ENCODE assay signal across 1 cellular context in the genomic region with DNA sequence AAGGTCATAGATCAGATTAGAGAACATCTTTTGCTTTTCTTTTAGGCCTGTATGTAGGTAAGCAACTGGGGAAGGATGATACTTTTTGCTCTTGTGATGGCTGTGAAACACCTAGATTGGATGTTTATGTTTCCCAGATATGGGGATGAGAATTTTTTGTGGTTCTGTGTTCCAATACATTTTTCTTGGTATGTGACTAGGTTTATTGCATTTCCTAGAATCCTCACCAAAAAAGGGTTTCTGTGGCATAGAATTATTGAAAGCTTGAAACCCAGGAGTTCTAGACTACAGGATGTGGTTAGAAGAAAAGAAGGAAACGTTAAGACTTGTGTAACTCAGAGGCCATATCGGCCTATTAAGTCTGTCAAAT.
A peak's percentile ranks its signal among the peaks of the same experiment; 100 is the strongest.
TF ChIP-seq lines count a peak whose summit lies in the region.

No MANE protein-coding gene starts in this region.

TF ChIP-seq in GM12878, 131 proteins besides CTCF, POLR2A, EP300 and RAD21 (continued from another document):
- TF ChIP-seq, protein P1, sequence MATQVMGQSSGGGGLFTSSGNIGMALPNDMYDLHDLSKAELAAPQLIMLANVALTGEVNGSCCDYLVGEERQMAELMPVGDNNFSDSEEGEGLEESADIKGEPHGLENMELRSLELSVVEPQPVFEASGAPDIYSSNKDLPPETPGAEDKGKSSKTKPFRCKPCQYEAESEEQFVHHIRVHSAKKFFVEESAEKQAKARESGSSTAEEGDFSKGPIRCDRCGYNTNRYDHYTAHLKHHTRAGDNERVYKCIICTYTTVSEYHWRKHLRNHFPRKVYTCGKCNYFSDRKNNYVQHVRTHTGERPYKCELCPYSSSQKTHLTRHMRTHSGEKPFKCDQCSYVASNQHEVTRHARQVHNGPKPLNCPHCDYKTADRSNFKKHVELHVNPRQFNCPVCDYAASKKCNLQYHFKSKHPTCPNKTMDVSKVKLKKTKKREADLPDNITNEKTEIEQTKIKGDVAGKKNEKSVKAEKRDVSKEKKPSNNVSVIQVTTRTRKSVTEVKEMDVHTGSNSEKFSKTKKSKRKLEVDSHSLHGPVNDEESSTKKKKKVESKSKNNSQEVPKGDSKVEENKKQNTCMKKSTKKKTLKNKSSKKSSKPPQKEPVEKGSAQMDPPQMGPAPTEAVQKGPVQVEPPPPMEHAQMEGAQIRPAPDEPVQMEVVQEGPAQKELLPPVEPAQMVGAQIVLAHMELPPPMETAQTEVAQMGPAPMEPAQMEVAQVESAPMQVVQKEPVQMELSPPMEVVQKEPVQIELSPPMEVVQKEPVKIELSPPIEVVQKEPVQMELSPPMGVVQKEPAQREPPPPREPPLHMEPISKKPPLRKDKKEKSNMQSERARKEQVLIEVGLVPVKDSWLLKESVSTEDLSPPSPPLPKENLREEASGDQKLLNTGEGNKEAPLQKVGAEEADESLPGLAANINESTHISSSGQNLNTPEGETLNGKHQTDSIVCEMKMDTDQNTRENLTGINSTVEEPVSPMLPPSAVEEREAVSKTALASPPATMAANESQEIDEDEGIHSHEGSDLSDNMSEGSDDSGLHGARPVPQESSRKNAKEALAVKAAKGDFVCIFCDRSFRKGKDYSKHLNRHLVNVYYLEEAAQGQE (IDR thresholded peaks at IDR 0.05; ENCODE audit: low read depth, low read length): no peak
- no peak for TF ChIP-seq CHD1 (IDR thresholded peaks at IDR 0.05; ENCODE audit: low read depth, low read length)
- TF ChIP-seq JUNB (IDR thresholded peaks at IDR 0.05): no peak
- peak; percentile 71 to 82 for TF ChIP-seq IKZF2 (IDR thresholded peaks at IDR 0.05)
- no peak for TF ChIP-seq SUZ12 (IDR thresholded peaks at IDR 0.05; ENCODE audit: unreplicated experiment)
- TF ChIP-seq, protein P2, sequence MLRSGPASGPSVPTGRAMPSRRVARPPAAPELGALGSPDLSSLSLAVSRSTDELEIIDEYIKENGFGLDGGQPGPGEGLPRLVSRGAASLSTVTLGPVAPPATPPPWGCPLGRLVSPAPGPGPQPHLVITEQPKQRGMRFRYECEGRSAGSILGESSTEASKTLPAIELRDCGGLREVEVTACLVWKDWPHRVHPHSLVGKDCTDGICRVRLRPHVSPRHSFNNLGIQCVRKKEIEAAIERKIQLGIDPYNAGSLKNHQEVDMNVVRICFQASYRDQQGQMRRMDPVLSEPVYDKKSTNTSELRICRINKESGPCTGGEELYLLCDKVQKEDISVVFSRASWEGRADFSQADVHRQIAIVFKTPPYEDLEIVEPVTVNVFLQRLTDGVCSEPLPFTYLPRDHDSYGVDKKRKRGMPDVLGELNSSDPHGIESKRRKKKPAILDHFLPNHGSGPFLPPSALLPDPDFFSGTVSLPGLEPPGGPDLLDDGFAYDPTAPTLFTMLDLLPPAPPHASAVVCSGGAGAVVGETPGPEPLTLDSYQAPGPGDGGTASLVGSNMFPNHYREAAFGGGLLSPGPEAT (IDR thresholded peaks at IDR 0.05; ENCODE audit: low read depth): 0 out of 2 replicates have a peak, but pooled peaks have one; percentile 12
- peak; percentile 88 for TF ChIP-seq RUNX3 (IDR thresholded peaks at IDR 0.05; ENCODE audit: low read length)
TF ChIP-seq in GM12878: peak in this region for 7.
